Comparison of ENCODE assay signal across 8 cellular contexts in genomic region chrX:44875185-44875489, GRCh38. TPM values are rescaled to one million over a fixed set of nuclear protein-coding genes. Genes with fewer than 3 reads are reported as not detected.
A peak's percentile ranks its signal among the peaks of the same experiment; 100 is the strongest.
DNase-seq lines count a peak whose midpoint lies in the region; ATAC-seq, FAIRE-seq and TF ChIP-seq lines count a peak whose summit lies in the region.

No MANE protein-coding gene starts in this region.

- no peak for DNase-seq in T-helper 2 cell treated with Interferon-gamma antibody and Interleukin-4, amounts not matched to agents 5 μg/mL and 100 μg/mL, for 36 hours (ENCODE audit: low spot score)
- DNase-seq in T-helper 2 cell: no peak
- DNase-seq in kidney: no peak
- DNase-seq in NCI-H128 (lab: John Stamatoyannopoulos, UW; ENCODE audit: unreplicated experiment): no peak

- no peaks in the 10 kb centered on the region for H3K36me3 ChIP-seq in kidney (ENCODE audit: control insufficient read depth in 1 of 2, insufficient read depth in 2 of 2, low read length in 2 of 2)

- peaks cover 6% of the 10 kb centered on the region for H3K4me1 Mint-ChIP-seq in T-helper 2 cell treated with Interferon-gamma antibody and Interleukin-4, amounts not matched to agents 5 μg/mL and 100 μg/mL, for 36 hours (ENCODE audit: low read depth)
- H3K4me1 Mint-ChIP-seq in activated naive CD8-positive, alpha-beta T cell (ENCODE audit: low read depth): peaks cover 32% of the 10 kb centered on the region

- no peak for TF ChIP-seq CTCF in kidney (IDR thresholded peaks at IDR 0.05; ENCODE audit: borderline replicate concordance, extremely low read depth, insufficient read depth)

- H3K36me3 Mint-ChIP-seq in T-helper 2 cell treated with Interferon-gamma antibody and Interleukin-4, amounts not matched to agents 5 μg/mL and 100 μg/mL, for 36 hours (ENCODE audit: low read depth): peaks cover 12% of the 10 kb centered on the region
- H3K36me3 Mint-ChIP-seq in activated naive CD8-positive, alpha-beta T cell: no peaks in the 10 kb centered on the region

- H3K27ac ChIP-seq in kidney (ENCODE audit: low read depth in 2 of 2, low read length in 2 of 2): no peak overlapping the region
- peak overlapping the region; percentile 3 for H3K27ac ChIP-seq in temporal lobe (ENCODE audit: low read depth, low read length)

- no peaks in the 10 kb centered on the region for H3K27me3 Mint-ChIP-seq in T-helper 2 cell treated with Interferon-gamma antibody and Interleukin-4, amounts not matched to agents 5 μg/mL and 100 μg/mL, for 36 hours (ENCODE audit: low read depth)
- H3K27me3 Mint-ChIP-seq in activated naive CD8-positive, alpha-beta T cell: no peaks in the 10 kb centered on the region

- intact Hi-C loops in kidney (cut with DNase I): no loop called here

- H3K27ac Mint-ChIP-seq in T-helper 2 cell treated with Interferon-gamma antibody and Interleukin-4, amounts not matched to agents 5 μg/mL and 100 μg/mL, for 36 hours: peak overlapping the region; percentile 98
- H3K27ac Mint-ChIP-seq in activated naive CD8-positive, alpha-beta T cell: peak overlapping the region; percentile 99

- H3K4me3 Mint-ChIP-seq in T-helper 2 cell treated with Interferon-gamma antibody and Interleukin-4, amounts not matched to agents 5 μg/mL and 100 μg/mL, for 36 hours: peak overlapping the region; percentile 96
- H3K4me3 Mint-ChIP-seq in activated naive CD8-positive, alpha-beta T cell: peak overlapping the region; percentile 97

- peak; percentile 86 for FAIRE-seq in kidney (lab: Jason Lieb, UNC)

- peak overlapping the region; percentile 82 to 92 for H3K4me3 ChIP-seq in kidney (ENCODE audit: low read length in 2 of 2)

- peaks cover 2 to 12% of the 10 kb centered on the region in 2 donors for H3K4me1 ChIP-seq in kidney (ENCODE audit: control insufficient read depth in 1 of 2, insufficient read depth in 1 of 2, low read depth in 1 of 2, low read length in 2 of 2)

- no peaks in the 10 kb centered on the region for H3K9me3 ChIP-seq in kidney (ENCODE audit: control insufficient read depth in 1 of 2, low read length in 2 of 2)

- H3K9me3 Mint-ChIP-seq in T-helper 2 cell treated with Interferon-gamma antibody and Interleukin-4, amounts not matched to agents 5 μg/mL and 100 μg/mL, for 36 hours: no peaks in the 10 kb centered on the region
- H3K9me3 Mint-ChIP-seq in activated naive CD8-positive, alpha-beta T cell (ENCODE audit: low read depth): no peaks in the 10 kb centered on the region

- ATAC-seq in GM18498 (IDR thresholded peaks at IDR 0.05; ENCODE audit: unreplicated experiment) (no peak), GM21529 (IDR thresholded peaks at IDR 0.05; ENCODE audit: unreplicated experiment) (no peak)

- H3K9ac ChIP-seq in kidney (ENCODE audit: low read length in 2 of 2): peak overlapping the region; percentile 48 to 91

RNA-seq across cellular contexts. Expression of gene KDM6A, which starts 2.1 kb away (rescaled TPM):
- 40.8 TPM for total RNA-seq in kidney
- 7.7 TPM for polyA plus RNA-seq in kidney (ENCODE audit: insufficient read depth, low read depth, low replicate concordance)
- 31.7 TPM for total RNA-seq in temporal lobe

RNA-seq across cellular contexts. Expression of gene DUSP21, which starts 31.3 kb away (rescaled TPM):
- total RNA-seq in kidney (not detected), temporal lobe (not detected)
- not detected for polyA plus RNA-seq in kidney (ENCODE audit: insufficient read depth, low read depth, low replicate concordance)
